12 cellular contexts compared by ENCODE assay signal in genomic region chr7:71868797-71869196, GRCh38.
A peak's percentile ranks its signal among the peaks of the same experiment; 100 is the strongest.
DNase-seq lines count a peak whose midpoint lies in the region; ATAC-seq and TF ChIP-seq lines count a peak whose summit lies in the region.
"Had no signal": no experiment of that assay in that cellular context is flagged by ENCODE, and none has a peak within 500 bp of the region (broad histone marks: within the 10 kb centered on the region; RNA-seq: fewer than 3 reads in every experiment).

No MANE protein-coding gene starts in this region.

- no peak overlapping the region for H3K9ac ChIP-seq in smooth muscle cell (ENCODE audit: low read depth)

- H2AFZ ChIP-seq in smooth muscle cell (ENCODE audit: low read depth), result peak overlapping the region; percentile 75

- no peaks in the 10 kb centered on the region for H3K27me3 ChIP-seq in smooth muscle cell (ENCODE audit: low read depth)

- peaks cover 13% of the 10 kb centered on the region for H3K4me1 Mint-ChIP-seq in dendritic cell treated with granulocyte-macrophage colony-stimulating factor and Interleukin-4, amounts not matched to agents 40 ng/mL and 50 ng/mL, for 4 days (ENCODE audit: low read depth)
- H3K4me1 Mint-ChIP-seq: IgD-negative memory B cell had no signal

- H3K9me3 ChIP-seq in smooth muscle cell (replicated peaks; ENCODE audit: low read depth), result no peaks in the 10 kb centered on the region
- H3K9me3 ChIP-seq: psoas muscle had no signal

- no peak overlapping the region for H3K4me3 Mint-ChIP-seq in dendritic cell treated with granulocyte-macrophage colony-stimulating factor and Interleukin-4, amounts not matched to agents 40 ng/mL and 50 ng/mL, for 4 days

- WGBS in smooth muscle cell (ENCODE audit: low lambda C conversion rate), result 27% methylated on average over 1 of the region's 1 CpG

- H3F3A ChIP-seq in smooth muscle cell (ENCODE audit: low read depth), result no peaks in the 10 kb centered on the region

- no peaks in the 10 kb centered on the region for H3K4me1 ChIP-seq in smooth muscle cell (ENCODE audit: low read depth)
- H3K4me1 ChIP-seq: psoas muscle had no signal

- no peaks in the 10 kb centered on the region for H3K36me3 Mint-ChIP-seq in dendritic cell treated with granulocyte-macrophage colony-stimulating factor and Interleukin-4, amounts not matched to agents 40 ng/mL and 50 ng/mL, for 4 days (ENCODE audit: low read depth)
- H3K36me3 Mint-ChIP-seq: IgD-negative memory B cell had no signal

- H3K27ac ChIP-seq in smooth muscle cell (ENCODE audit: low read depth), result peak overlapping the region; percentile 72
- H3K27ac ChIP-seq: psoas muscle had no signal

- H3K9me3 Mint-ChIP-seq in dendritic cell treated with granulocyte-macrophage colony-stimulating factor and Interleukin-4, amounts not matched to agents 40 ng/mL and 50 ng/mL, for 4 days, result peaks cover 18% of the 10 kb centered on the region

- DNase-seq in activated CD4-positive, alpha-beta T cell treated with anti-CD3 and anti-CD28 coated beads for 48 hours, result peak; percentile 3
- no peak for DNase-seq in activated CD4-positive, alpha-beta T cell treated with anti-CD3 and anti-CD28 coated beads, Interleukin-2, amount 50 U/mL, for 4 hours
- DNase-seq in NOMO-1 (lab: John Stamatoyannopoulos, UW; ENCODE audit: unreplicated experiment in 2 of 2) (peak; percentile 30 to 76), smooth muscle cell (lab: John Stamatoyannopoulos, UW; ENCODE audit: unreplicated experiment) (no peak), hippocampal formation (lab: John Stamatoyannopoulos, UW) (no peak), DMS153 (lab: John Stamatoyannopoulos, UW) (no peak)
- DNase-seq: NCI-H510A treated with DMSO at 0.1 percent for 48 hours; psoas muscle; stimulated activated CD4-positive, alpha-beta T cell treated with anti-CD3 and anti-CD28 coated beads, Interleukin-4, amount 100 ng/mL, for 24 hours had no signal

- H3K36me3 ChIP-seq in smooth muscle cell (ENCODE audit: low read depth), result no peaks in the 10 kb centered on the region

- TF ChIP-seq CTCF in smooth muscle cell (IDR thresholded peaks at IDR 0.05; ENCODE audit: borderline replicate concordance, insufficient read depth, poor library complexity, severe bottlenecking), result no peak

- H3K27ac Mint-ChIP-seq in dendritic cell treated with granulocyte-macrophage colony-stimulating factor and Interleukin-4, amounts not matched to agents 40 ng/mL and 50 ng/mL, for 4 days, result peak overlapping the region; percentile 46
- H3K27ac Mint-ChIP-seq: IgD-negative memory B cell had no signal

- H4K20me1 ChIP-seq in smooth muscle cell (ENCODE audit: low read depth), result no peaks in the 10 kb centered on the region

- peak overlapping the region; percentile 68 for H3K4me2 ChIP-seq in smooth muscle cell

- no peak overlapping the region for H3K4me3 ChIP-seq in smooth muscle cell
- H3K4me3 ChIP-seq: psoas muscle had no signal

- no peaks in the 10 kb centered on the region for H3K27me3 Mint-ChIP-seq in dendritic cell treated with granulocyte-macrophage colony-stimulating factor and Interleukin-4, amounts not matched to agents 40 ng/mL and 50 ng/mL, for 4 days
- H3K27me3 Mint-ChIP-seq: IgD-negative memory B cell had no signal

- intact Hi-C loops in dendritic cell treated with granulocyte-macrophage colony-stimulating factor and Interleukin-4, amounts not matched to agents 40 ng/mL and 50 ng/mL, for 4 days (cut with micrococcal nuclease), result no loop called here

- H3K79me2 ChIP-seq in smooth muscle cell (ENCODE audit: low read depth), result no peaks in the 10 kb centered on the region

- ATAC-seq in GM21825 (IDR thresholded peaks at IDR 0.05; ENCODE audit: unreplicated experiment), result no peak
- ATAC-seq: psoas muscle had no signal

Comparison
In these comparisons a context has a peak if more than half of its experiments do, and no peak if none do; other contexts are left out.
1. DNase-seq: peak in activated CD4-positive, alpha-beta T cell treated with anti-CD3 and anti-CD28 coated beads for 48 hours (single experiment) and NOMO-1 (2 of 2); none in activated CD4-positive, alpha-beta T cell treated with anti-CD3 and anti-CD28 coated beads, Interleukin-2, amount 50 U/mL, for 4 hours (0 of 2), smooth muscle cell (single experiment), hippocampal formation (0 of 2) and DMS153 (single experiment).